In the genomic region with DNA sequence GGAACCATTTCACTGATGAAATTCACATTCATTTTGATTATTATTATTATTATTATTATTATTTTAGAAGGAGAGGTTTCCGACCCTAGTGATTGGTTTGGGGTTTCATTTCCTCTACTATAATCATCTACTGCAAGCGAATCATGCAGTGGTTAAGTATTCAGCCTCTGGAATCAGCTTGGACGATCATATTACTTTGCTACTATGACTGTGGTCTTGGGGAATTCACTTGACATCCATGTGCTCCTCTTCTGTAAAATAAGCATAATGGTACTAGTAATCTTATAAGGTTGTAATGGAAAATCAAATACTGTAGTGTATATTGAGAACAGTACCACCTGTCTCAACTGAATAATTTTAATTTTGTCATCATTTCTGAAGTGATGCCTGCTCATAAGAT, we compare ENCODE assay signal across 21 cellular contexts.
DNase-seq lines count a peak whose midpoint lies in the region.
"Had no signal": no experiment of that assay in that cellular context is flagged by ENCODE, and none has a peak within 500 bp of the region (broad histone marks: within the 10 kb centered on the region; RNA-seq: fewer than 3 reads in every experiment).

No MANE protein-coding gene starts in this region.

- intact Hi-C loops in cardiac septum (cut with DNase I), result no loop called here

- peak; percentile 86 for DNase-seq in EH (ENCODE audit: low read depth)
- peak; percentile 61 for DNase-seq in LHCN-M2 (ENCODE audit: low read depth)
- peak; percentile 80 for DNase-seq in adipocyte (ENCODE audit: low read depth)
- peak; percentile 71 for DNase-seq in myocyte (ENCODE audit: low read depth)
- no peak for DNase-seq in retina
- DNase-seq in DMS79 treated with DMSO at 0.1 percent for 48 hours (lab: John Stamatoyannopoulos, UW), result no peak
- DNase-seq in cardiac septum (ENCODE audit: low spot score), result no peak
- DNase-seq: activated CD4-positive, alpha-beta memory T cell treated with anti-CD3 and anti-CD28 coated beads for 36 hours; activated CD4-positive, CD25-positive, alpha-beta regulatory T cell; activated T-cell treated with anti-CD3 and anti-CD28 coated beads for 4 hours; BE2C; effector memory CD8-positive, alpha-beta T cell; esophagus squamous epithelium; glutamatergic neuron; NCI-H524; nephron progenitor cell; RPMI8226; SK-N-SH; stimulated activated naive CD4-positive, alpha-beta T cell had no signal

- no peaks in the 10 kb centered on the region for H3K9me3 ChIP-seq in adipocyte (ENCODE audit: control insufficient read depth, low read length)
- H3K9me3 ChIP-seq: BE2C, esophagus squamous epithelium, HAP-1, SK-N-SH had no signal

- no peak overlapping the region for H3K4me3 ChIP-seq in adipocyte (ENCODE audit: low read length)
- H3K4me3 ChIP-seq: esophagus squamous epithelium, HAP-1, skin epidermis had no signal

- H3K27me3 ChIP-seq in adipocyte (replicated peaks; ENCODE audit: control insufficient read depth, insufficient read depth, low read length), result no peaks in the 10 kb centered on the region
- H3K27me3 ChIP-seq: BE2C, esophagus squamous epithelium had no signal

- no peak overlapping the region for H3K9ac ChIP-seq in adipocyte (ENCODE audit: low read length)
- H3K9ac ChIP-seq: SK-N-SH had no signal

- H3K36me3 ChIP-seq in adipocyte (ENCODE audit: control insufficient read depth, insufficient read depth, low read length, severe bottlenecking), result no peaks in the 10 kb centered on the region
- H3K36me3 ChIP-seq: BE2C, esophagus squamous epithelium, HAP-1 had no signal

- H3K4me1 ChIP-seq in adipocyte (ENCODE audit: control insufficient read depth, insufficient read depth, low read length), result peaks cover 38% of the 10 kb centered on the region
- H3K4me1 ChIP-seq: BE2C, esophagus squamous epithelium, HAP-1 had no signal

Comparison
In these comparisons a context has a peak if more than half of its experiments do, and no peak if none do; other contexts are left out.
1. DNase-seq: peak in EH (single experiment), LHCN-M2 (single experiment), adipocyte (single experiment) and myocyte (single experiment); none in retina (single experiment), DMS79 treated with DMSO at 0.1 percent for 48 hours (single experiment) and cardiac septum (single experiment).